In the genomic region with DNA sequence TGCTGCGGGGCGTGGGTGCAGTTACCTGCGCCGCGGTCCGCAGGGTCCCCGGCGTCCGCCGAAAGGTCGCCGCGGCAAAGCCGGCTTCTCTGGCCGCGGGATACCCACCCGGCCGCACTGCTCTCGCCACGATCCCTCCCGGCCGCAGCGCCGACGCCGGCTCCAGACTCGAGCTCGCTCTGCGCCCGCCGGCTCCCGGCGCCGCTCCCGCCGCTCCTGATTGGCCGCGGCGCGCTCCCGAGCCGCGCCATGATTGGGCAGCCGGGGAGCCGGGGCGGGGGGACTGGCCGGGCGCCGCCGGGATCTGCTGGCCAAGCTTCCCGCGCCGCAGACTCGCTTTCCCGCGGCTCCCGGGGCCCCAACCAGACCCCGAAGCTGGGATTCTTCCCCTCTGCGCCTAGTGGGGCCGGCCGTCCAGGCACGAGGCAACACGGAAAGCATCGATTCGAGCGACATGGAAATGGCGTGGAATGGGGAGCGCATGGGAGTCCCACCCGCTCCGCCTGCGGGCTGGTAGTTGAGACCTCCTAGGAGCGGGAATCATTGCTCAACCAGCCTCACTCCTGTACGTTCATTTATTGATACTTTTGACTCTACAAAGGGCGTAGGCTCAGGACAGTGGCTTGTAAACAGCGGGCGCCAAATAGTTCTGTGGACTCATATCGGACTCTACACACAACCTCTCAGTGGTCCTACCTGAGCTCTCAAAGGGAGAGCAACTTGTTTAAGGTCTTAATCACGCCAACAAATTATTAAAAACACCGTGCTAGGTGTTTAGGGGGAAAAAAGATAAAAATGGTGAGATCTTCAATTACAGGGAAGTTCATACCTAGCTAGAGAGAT, we compare ENCODE assay signal across 8 cellular contexts. TPM values are rescaled to one million over a fixed set of nuclear protein-coding genes. Genes with fewer than 3 reads are reported as not detected.
DNase-seq lines count a peak whose midpoint lies in the region; ATAC-seq and TF ChIP-seq lines count a peak whose summit lies in the region.

No MANE protein-coding gene starts in this region.

- peaks cover 57 to 66% of the 10 kb centered on the region in 2 donors for H3K27me3 Mint-ChIP-seq in CD4-positive, alpha-beta memory T cell
- H3K27me3 Mint-ChIP-seq in naive thymus-derived CD8-positive, alpha-beta T cell = peaks cover 52 to 87% (median 73%) of the 10 kb centered on the region in 5 donors

- H3K36me3 Mint-ChIP-seq in CD4-positive, alpha-beta memory T cell = no peaks in the 10 kb centered on the region
- H3K36me3 Mint-ChIP-seq in naive thymus-derived CD8-positive, alpha-beta T cell = peaks cover 0 to 2% (median 0%) of the 10 kb centered on the region in 3 donors

- peaks cover 7 to 17% (median 14%) of the 10 kb centered on the region in 4 donors for H3K4me1 Mint-ChIP-seq in CD4-positive, alpha-beta memory T cell
- H3K4me1 Mint-ChIP-seq in naive thymus-derived CD8-positive, alpha-beta T cell = peaks cover 11 to 18% (median 12%) of the 10 kb centered on the region in 4 donors

- H3K27ac Mint-ChIP-seq in CD4-positive, alpha-beta memory T cell = no peak overlapping the region
- H3K27ac Mint-ChIP-seq in naive thymus-derived CD8-positive, alpha-beta T cell = peak overlapping the region in 2 of 10 donors; percentile 28 to 79

- peak; percentile 73 for ATAC-seq in GM19463 (IDR thresholded peaks at IDR 0.05; ENCODE audit: unreplicated experiment)
- peak; percentile 76 for ATAC-seq in HG03521 (IDR thresholded peaks at IDR 0.05; ENCODE audit: unreplicated experiment)
- peak; percentile 62 to 88 for ATAC-seq in naive thymus-derived CD8-positive, alpha-beta T cell
- no peak for ATAC-seq in thoracic aorta (ENCODE audit: insufficient number of reproducible peaks, low FRiP score, low read depth)

- intact Hi-C loops in CD4-positive, alpha-beta memory T cell (cut with micrococcal nuclease) = no loop called here

- POLR2A ChIA-PET in CD4-positive, alpha-beta memory T cell (lab: Charles Lee; ENCODE audit: partially characterized antibody) = no interaction called here
- POLR2A ChIA-PET in naive thymus-derived CD8-positive, alpha-beta T cell (lab: Charles Lee) = no interaction called here

- H3K9ac ChIP-seq in NT2/D1 (ENCODE audit: insufficient read length, low read depth) = peak overlapping the region; percentile 85

- peaks cover 15% of the 10 kb centered on the region for H3K4me1 ChIP-seq in CD4-positive, alpha-beta memory T cell (ENCODE audit: insufficient read depth, low read length)
- H3K4me1 ChIP-seq in NT2/D1 (ENCODE audit: insufficient read depth, insufficient read length) (peaks cover 2% of the 10 kb centered on the region), thoracic aorta (ENCODE audit: control insufficient read depth in 1 of 2, low read depth in 2 of 2) (peaks cover 0 to 18% of the 10 kb centered on the region in 2 donors)

- H3K36me3 ChIP-seq in CD4-positive, alpha-beta memory T cell (ENCODE audit: insufficient read depth, low read length) = no peaks in the 10 kb centered on the region
- H3K36me3 ChIP-seq in NT2/D1 (ENCODE audit: insufficient read depth, insufficient read length, low read length) = no peaks in the 10 kb centered on the region
- H3K36me3 ChIP-seq in thoracic aorta = no peaks in the 10 kb centered on the region

- peak overlapping the region in 1 of 2 donors; percentile 26 for H3K4me3 ChIP-seq in CD4-positive, alpha-beta memory T cell (ENCODE audit: low read length in 2 of 2)
- H3K4me3 ChIP-seq in NT2/D1 (ENCODE audit: insufficient read length, low read depth) (peak overlapping the region; percentile 69), foreskin fibroblast (ENCODE audit: low read depth in 1 of 2, low read length in 2 of 2) (peak overlapping the region; percentile 18 to 54), thoracic aorta (peak overlapping the region; percentile 71)

- no peaks in the 10 kb centered on the region for H3K9me3 ChIP-seq in CD4-positive, alpha-beta memory T cell (ENCODE audit: control insufficient read depth in 1 of 2, low read length in 2 of 2)
- H3K9me3 ChIP-seq in NT2/D1 (ENCODE audit: insufficient read depth, low read length) = no peaks in the 10 kb centered on the region
- no peaks in the 10 kb centered on the region for H3K9me3 ChIP-seq in thoracic aorta

- TF ChIP-seq CTCF in foreskin fibroblast (IDR thresholded peaks at IDR 0.05; ENCODE audit: low read depth, low read length) (no peak), thoracic aorta (IDR thresholded peaks at IDR 0.05) (no peak)

- peak overlapping the region; percentile 73 to 94 (median 80) for H3K4me3 Mint-ChIP-seq in CD4-positive, alpha-beta memory T cell
- H3K4me3 Mint-ChIP-seq in naive thymus-derived CD8-positive, alpha-beta T cell = peak overlapping the region; percentile 72 to 90 (median 80)

- DNase-seq in CD4-positive, alpha-beta memory T cell = peak in 4 of 5 donors; percentile 9 to 33 (median 10)
- DNase-seq in NT2/D1 (ENCODE audit: low read depth, low spot score) (peak; percentile 64), foreskin fibroblast (peak; percentile 48 to 85), thoracic aorta (ENCODE audit: low spot score) (no peak)
- DNase-seq in activated effector memory CD4-positive, alpha-beta T cell treated with Interleukin-2 at 50 U/mL for 16 hours = peak; percentile 5
- peak in 5 of 10 donors; percentile 15 to 21 (median 19) for DNase-seq in naive thymus-derived CD8-positive, alpha-beta T cell

- peaks cover 25% of the 10 kb centered on the region for H3K27me3 ChIP-seq in CD4-positive, alpha-beta memory T cell (ENCODE audit: insufficient read depth, low read length)
- H3K27me3 ChIP-seq in NT2/D1 (ENCODE audit: insufficient read depth, insufficient read length) (peaks cover 34% of the 10 kb centered on the region), thoracic aorta (replicated peaks; ENCODE audit: insufficient read depth) (no peaks in the 10 kb centered on the region)

- no peak overlapping the region for H3K27ac ChIP-seq in CD4-positive, alpha-beta memory T cell (ENCODE audit: low read depth, low read length)
- no peak overlapping the region for H3K27ac ChIP-seq in thoracic aorta

- peaks cover 0 to 2% (median 0%) of the 10 kb centered on the region in 8 donors for H3K9me3 Mint-ChIP-seq in CD4-positive, alpha-beta memory T cell
- no peaks in the 10 kb centered on the region for H3K9me3 Mint-ChIP-seq in naive thymus-derived CD8-positive, alpha-beta T cell

- CTCF ChIA-PET in CD4-positive, alpha-beta memory T cell (lab: Charles Lee; ENCODE audit: partially characterized antibody) = interaction anchor here (1.3 to 1.8 kb wide), 3 partner anchors 16 to 28 kb away, joined by 4 to 6 read pairs (median 5); no protein-coding TSS in a partner anchor

RNA-seq across cellular contexts. Expression of a gene that starts 36.4 kb away (rescaled TPM):
- not detected for total RNA-seq in CD4-positive, alpha-beta memory T cell
- polyA plus RNA-seq in CD4-positive, alpha-beta memory T cell = not detected
- not detected for total RNA-seq in naive thymus-derived CD8-positive, alpha-beta T cell
- not detected for polyA plus RNA-seq in naive thymus-derived CD8-positive, alpha-beta T cell
- 10 to 100 TPM in 1 of 2 donors, 1 to 10 TPM in 1; 8.1 to 10.4 TPM for total RNA-seq in thoracic aorta

Comparison
In these comparisons a context has a peak if more than half of its experiments do, and no peak if none do; other contexts are left out.
1. RNA of a gene that starts 36.4 kb away (total RNA-seq): 8.1 to 10.4 TPM in thoracic aorta; not detected in naive thymus-derived CD8-positive, alpha-beta T cell and not detected in CD4-positive, alpha-beta memory T cell; every median in the first group is over 4 times any median in the second.